18 cellular contexts compared by ENCODE assay signal in the genomic region with DNA sequence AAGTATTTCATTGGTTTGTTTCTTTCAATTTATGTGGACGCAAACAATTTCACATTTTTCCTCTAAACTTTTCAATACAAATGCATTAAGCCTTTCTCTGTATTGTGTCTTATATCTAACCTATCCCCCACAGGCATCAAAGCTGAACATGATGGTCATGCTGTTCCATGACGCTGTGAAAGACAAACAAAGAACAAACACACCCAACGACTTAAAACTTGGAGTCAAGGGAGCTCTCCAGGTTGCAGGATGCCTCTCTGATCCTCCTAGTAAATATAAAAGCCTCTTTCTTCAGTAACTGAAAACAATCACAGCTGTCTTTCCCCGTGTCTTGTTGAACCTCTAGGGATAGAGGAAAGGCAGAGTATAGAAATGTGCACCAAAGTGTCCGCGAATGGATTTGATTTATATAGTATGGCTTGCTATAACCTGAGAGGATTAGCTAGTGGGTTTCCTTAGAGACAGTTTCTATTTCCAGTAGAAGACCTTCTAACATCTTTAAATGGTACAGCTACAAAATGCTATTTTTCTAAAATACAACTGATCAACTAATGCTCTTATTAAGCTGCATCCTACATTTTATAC. TPM values are rescaled to one million over a fixed set of nuclear protein-coding genes. Genes with fewer than 3 reads are reported as not detected.
DNase-seq lines count a peak whose midpoint lies in the region; FAIRE-seq and TF ChIP-seq lines count a peak whose summit lies in the region.
"Had no signal": no experiment of that assay in that cellular context is flagged by ENCODE, and none has a peak within 500 bp of the region (broad histone marks: within the 10 kb centered on the region; RNA-seq: fewer than 3 reads in every experiment).

No MANE protein-coding gene starts in this region.

- no peak overlapping the region for H3K14ac ChIP-seq in mesenchymal stem cell (ENCODE audit: low read length in 2 of 2)

- no peak overlapping the region for H4K91ac ChIP-seq in mesenchymal stem cell (ENCODE audit: low read length)

- H2AFZ ChIP-seq in mesenchymal stem cell (ENCODE audit: low read depth, low read length), result peak overlapping the region; percentile 27

- TF ChIP-seq CTCF in choroid plexus epithelial cell (conservative IDR thresholded peaks at IDR 0.05; ENCODE audit: low read depth, low read length) (no peak), prostate gland (IDR thresholded peaks at IDR 0.05) (no peak)

- H3K79me1 ChIP-seq in mesenchymal stem cell (replicated peaks; ENCODE audit: low read length, poor library complexity, severe bottlenecking), result no peaks in the 10 kb centered on the region

- H3K18ac ChIP-seq in mesenchymal stem cell (ENCODE audit: low read depth in 1 of 2, low read length in 2 of 2), result no peak overlapping the region

- H4K8ac ChIP-seq in mesenchymal stem cell (ENCODE audit: low read length), result no peak overlapping the region

- no peak overlapping the region for H3K4me3 ChIP-seq in choroid plexus epithelial cell (ENCODE audit: low read depth, low read length)
- H3K4me3 ChIP-seq in mesenchymal stem cell (ENCODE audit: insufficient read depth in 1 of 2, low read depth in 1 of 2, low read length in 2 of 2), result no peak overlapping the region
- no peak overlapping the region for H3K4me3 ChIP-seq in prostate gland
- H3K4me3 ChIP-seq: BLaER1 treated with 17β-estradiol and CSF1 and Interleukin-3, amounts not matched to agents 10 nM and 100 nM; SK-N-MC had no signal

- no peak for FAIRE-seq in urothelium cell line (lab: Jason Lieb, UNC)
- FAIRE-seq: A204.1 had no signal

- intact Hi-C loops in prostate gland (cut with DNase I), result no loop called here

- no peak overlapping the region for H2AK5ac ChIP-seq in mesenchymal stem cell (ENCODE audit: low read length, severe bottlenecking)

- H3K4ac ChIP-seq in mesenchymal stem cell (ENCODE audit: low read depth in 1 of 2, low read length in 2 of 2), result no peak overlapping the region

- H3K27ac ChIP-seq in mesenchymal stem cell (ENCODE audit: low read length, poor library complexity, severe bottlenecking), result no peak overlapping the region
- peak overlapping the region; percentile 58 for H3K27ac ChIP-seq in substantia nigra (ENCODE audit: low read depth, low read length, poor library complexity, severe bottlenecking)
- H3K27ac ChIP-seq in prostate gland, result no peak overlapping the region
- H3K27ac ChIP-seq: BLaER1 treated with 17β-estradiol and CSF1 and Interleukin-3, amounts not matched to agents 10 nM and 100 nM; SK-N-MC had no signal

- no peak overlapping the region for H2BK5ac ChIP-seq in mesenchymal stem cell (ENCODE audit: low read depth, low read length, poor library complexity, severe bottlenecking)

- 66% methylated on average over 6 of the region's 6 CpGs for WGBS in mesenchymal stem cell
- WGBS in prostate gland, result 66% methylated on average over 6 of the region's 6 CpGs

- H3K4me1 ChIP-seq in mesenchymal stem cell (ENCODE audit: control insufficient read depth, insufficient read depth, low read depth, low read length) (no peaks in the 10 kb centered on the region), prostate gland (replicated peaks) (no peaks in the 10 kb centered on the region)

- no peak overlapping the region for H2BK120ac ChIP-seq in mesenchymal stem cell (ENCODE audit: low read depth, low read length)

- H3K27me3 ChIP-seq in mesenchymal stem cell (ENCODE audit: control insufficient read depth in 1 of 2, insufficient read depth in 1 of 2, low read length in 2 of 2) (no peaks in the 10 kb centered on the region), prostate gland (replicated peaks; ENCODE audit: insufficient read depth) (no peaks in the 10 kb centered on the region)
- H3K27me3 ChIP-seq: BLaER1 treated with 17β-estradiol and CSF1 and Interleukin-3, amounts not matched to agents 10 nM and 100 nM had no signal

- TF ChIP-seq POLR2A in prostate gland (IDR thresholded peaks at IDR 0.05), result no peak

- no peak overlapping the region for H2BK15ac ChIP-seq in mesenchymal stem cell (ENCODE audit: low read depth, poor library complexity, severe bottlenecking)

- H3K9me3 ChIP-seq in mesenchymal stem cell (ENCODE audit: control insufficient read depth, low read length) (no peaks in the 10 kb centered on the region), prostate gland (no peaks in the 10 kb centered on the region)

- no peak overlapping the region for H3K23ac ChIP-seq in mesenchymal stem cell (ENCODE audit: low read length in 2 of 2)

- H2BK12ac ChIP-seq in mesenchymal stem cell (ENCODE audit: low read length in 2 of 2), result no peak overlapping the region

- no peaks in the 10 kb centered on the region for H3K36me3 ChIP-seq in mesenchymal stem cell (ENCODE audit: control insufficient read depth in 1 of 2, insufficient read depth in 2 of 2, low read depth in 1 of 2, low read length in 2 of 2)
- no peaks in the 10 kb centered on the region for H3K36me3 ChIP-seq in prostate gland
- H3K36me3 ChIP-seq: BLaER1 treated with 17β-estradiol and CSF1 and Interleukin-3, amounts not matched to agents 10 nM and 100 nM had no signal

- H3K4me2 ChIP-seq in mesenchymal stem cell (ENCODE audit: low read length, poor library complexity, severe bottlenecking), result no peak overlapping the region
- H3K4me2 ChIP-seq: BLaER1 treated with 17β-estradiol and CSF1 and Interleukin-3, amounts not matched to agents 10 nM and 100 nM had no signal

- peak; percentile 43 for DNase-seq in NCI-H82 (lab: John Stamatoyannopoulos, UW)
- DNase-seq in NCI-H82 treated with DMSO at 0.1 percent for 48 hours (lab: John Stamatoyannopoulos, UW; ENCODE audit: unreplicated experiment), result no peak
- peak; percentile 13 for DNase-seq in choroid plexus epithelial cell (ENCODE audit: low read depth)
- no peak for DNase-seq in mesenchymal stem cell
- peak in 1 of 49 donors; percentile 7 for DNase-seq in substantia nigra (lab: John Stamatoyannopoulos, UW)
- no peak for DNase-seq in urothelium cell line (ENCODE audit: low spot score)
- DNase-seq in T-helper 2 cell, result no peak
- no peak for DNase-seq in prostate gland (ENCODE audit: low spot score)
- DNase-seq: CD8-positive, alpha-beta memory T cell; MM.1S; NCI-H1105; NCI-H1694; NCI-H446; NCI-H748 treated with DMSO at 0.1 percent for 48 hours had no signal

- no peak overlapping the region for H3K9ac ChIP-seq in mesenchymal stem cell (ENCODE audit: low read length)
- H3K9ac ChIP-seq: BLaER1 treated with 17β-estradiol and CSF1 and Interleukin-3, amounts not matched to agents 10 nM and 100 nM had no signal

RNA-seq across cellular contexts. Expression of a gene that starts 43.1 kb away (rescaled TPM):
- polyA plus RNA-seq in mesenchymal stem cell (2013, experiment 1 of 2), result 3.8 TPM
- polyA plus RNA-seq in mesenchymal stem cell (2013, experiment 2 of 2), result 4.1 TPM
- total RNA-seq in prostate gland, result 1 to 10 TPM; 1.8 to 5.5 TPM
- total RNA-seq: HT-29 had no signal

Comparison
In these comparisons a context has a peak if more than half of its experiments do, and no peak if none do; other contexts are left out.
1. DNase-seq: peak in NCI-H82 (single experiment) and choroid plexus epithelial cell (single experiment); none in NCI-H82 treated with DMSO at 0.1 percent for 48 hours (single experiment), mesenchymal stem cell (single experiment), urothelium cell line (single experiment), T-helper 2 cell (0 of 5) and prostate gland (single experiment).